In genomic region chr6:159726918-159727716, GRCh38 we compare ENCODE assay signal across 8 cellular contexts. TPM values are rescaled to one million over a fixed set of nuclear protein-coding genes. Genes with fewer than 3 reads are reported as not detected.
A peak's percentile ranks its signal among the peaks of the same experiment; 100 is the strongest.
DNase-seq lines count a peak whose midpoint lies in the region; ATAC-seq and TF ChIP-seq lines count a peak whose summit lies in the region.

WTAP (plus strand) TSS chr6:159727506; CDS start chr6:159736266, 8,760 bp downstream.

- peak within 1 kb of the TSS; percentile 89 for H3K9ac ChIP-seq in GM23248
- peak within 1 kb of the TSS; percentile 97 for H3K9ac ChIP-seq in Karpas-422 (ENCODE audit: low read length)

- H3K4me2 ChIP-seq in DOHH2 (ENCODE audit: low read length) (peak within 1 kb of the TSS; percentile 88), GM23248 (ENCODE audit: unreplicated experiment) (peak within 1 kb of the TSS; percentile 93), Karpas-422 (ENCODE audit: low read depth, low read length, poor library complexity, severe bottlenecking) (peak within 1 kb of the TSS; percentile 89)

- peak within 1 kb of the TSS; percentile 81 for H3K4me3 ChIP-seq in DOHH2 (ENCODE audit: low read length)
- H3K4me3 ChIP-seq in GM23248, result peak within 1 kb of the TSS; percentile 88
- peak within 1 kb of the TSS; percentile 88 for H3K4me3 ChIP-seq in Karpas-422 (ENCODE audit: low read length)

- no peak for TF ChIP-seq CTCF in DOHH2 (IDR thresholded peaks at IDR 0.05; ENCODE audit: low read depth, low read length, poor library complexity, severe bottlenecking)

- no peaks in the 10 kb centered on the region for H3K9me3 ChIP-seq in DOHH2 (ENCODE audit: control insufficient read depth, insufficient read depth, low read length)
- H3K9me3 ChIP-seq in GM23248 (ENCODE audit: low read depth), result no peaks in the 10 kb centered on the region
- H3K9me3 ChIP-seq in Karpas-422 (ENCODE audit: low read length), result no peaks in the 10 kb centered on the region

- peak; percentile 95 for DNase-seq in GM23248
- DNase-seq in Karpas-422, result peak; percentile 99
- DNase-seq in RKO (ENCODE audit: low spot score), result peak; percentile 94
- DNase-seq in activated T-helper 1 cell treated with Interleukin-2 at 50 U/mL for 16 hours (ENCODE audit: low read depth), result peak; percentile 96
- peak; percentile 96 for DNase-seq in fibroblast of gingiva (ENCODE audit: low read depth)
- peak; percentile 97 for DNase-seq in naive B cell
- peak; percentile 83 to 96 for DNase-seq in stimulated activated effector memory CD8-positive, alpha-beta T cell treated with anti-CD3 and anti-CD28 coated beads, Interleukin-12 subunit alpha, Interleukin-12 subunit beta, amount 100 ng/mL, for 72 hours (ENCODE audit: low spot score in 2 of 2)

- H4K20me1 ChIP-seq in DOHH2 (ENCODE audit: control insufficient read depth, insufficient read depth, low read depth, low read length) (peaks cover 40% of the 10 kb centered on the region), GM23248 (ENCODE audit: insufficient read depth) (no peaks in the 10 kb centered on the region; the same call in 1 of the 2 replicates), Karpas-422 (ENCODE audit: insufficient read depth, low read depth, low read length) (peaks cover 44% of the 10 kb centered on the region)

- peak within 1 kb of the TSS; percentile 93 to 98 (median 96) for H3K4me3 Mint-ChIP-seq in naive B cell
- H3K4me3 Mint-ChIP-seq in stimulated activated effector memory CD8-positive, alpha-beta T cell treated with anti-CD3 and anti-CD28 coated beads, Interleukin-12 subunit alpha, Interleukin-12 subunit beta, amount 100 ng/mL, for 72 hours, result peak within 1 kb of the TSS; percentile 93

- H3K36me3 ChIP-seq in DOHH2 (ENCODE audit: control insufficient read depth, low read length) (peaks cover 77% of the 10 kb centered on the region), GM23248 (ENCODE audit: low read depth) (no peaks in the 10 kb centered on the region; the same call in 1 of the 2 replicates), Karpas-422 (ENCODE audit: insufficient read depth, low read length) (peaks cover 32% of the 10 kb centered on the region)

- peak; percentile 78 to 79 for ATAC-seq in naive B cell (ENCODE audit: low read depth in 2 of 2)
- peak; percentile 92 for ATAC-seq in stimulated activated effector memory CD8-positive, alpha-beta T cell treated with anti-CD3 and anti-CD28 coated beads, Interleukin-12 subunit alpha, Interleukin-12 subunit beta, amount 100 ng/mL, for 72 hours

- H3K36me3 Mint-ChIP-seq in naive B cell, result no peaks in the 10 kb centered on the region
- H3K36me3 Mint-ChIP-seq in stimulated activated effector memory CD8-positive, alpha-beta T cell treated with anti-CD3 and anti-CD28 coated beads, Interleukin-12 subunit alpha, Interleukin-12 subunit beta, amount 100 ng/mL, for 72 hours, result peaks cover 75% of the 10 kb centered on the region

- H3K79me2 ChIP-seq in DOHH2 (ENCODE audit: control insufficient read depth, low read length), result peaks cover 98% of the 10 kb centered on the region
- H3K79me2 ChIP-seq in GM23248 (ENCODE audit: insufficient read depth), result peaks cover 92% of the 10 kb centered on the region
- peaks cover 92% of the 10 kb centered on the region for H3K79me2 ChIP-seq in Karpas-422 (ENCODE audit: low read length)

- H3K4me1 ChIP-seq in DOHH2 (ENCODE audit: control insufficient read depth, low read length), result peaks cover 55% of the 10 kb centered on the region
- H3K4me1 ChIP-seq in GM23248 (ENCODE audit: insufficient read depth), result peaks cover 25% of the 10 kb centered on the region
- peaks cover 44% of the 10 kb centered on the region for H3K4me1 ChIP-seq in Karpas-422 (ENCODE audit: low read length)

- H3K27me3 ChIP-seq in DOHH2 (ENCODE audit: control insufficient read depth, low read length), result no peaks in the 10 kb centered on the region
- no peaks in the 10 kb centered on the region for H3K27me3 ChIP-seq in GM23248 (replicated peaks; ENCODE audit: insufficient read depth)
- no peaks in the 10 kb centered on the region for H3K27me3 ChIP-seq in Karpas-422 (ENCODE audit: low read length)

- peak within 1 kb of the TSS; percentile 99 to 100 (median 100) for H3K27ac Mint-ChIP-seq in naive B cell
- H3K27ac Mint-ChIP-seq in stimulated activated effector memory CD8-positive, alpha-beta T cell treated with anti-CD3 and anti-CD28 coated beads, Interleukin-12 subunit alpha, Interleukin-12 subunit beta, amount 100 ng/mL, for 72 hours, result peak within 1 kb of the TSS; percentile 98

- in situ Hi-C loops in GM23248 (cut with MboI), result no loop called here

- H3K9me2 ChIP-seq in DOHH2 (replicated peaks; ENCODE audit: control insufficient read depth, low read length), result no peaks in the 10 kb centered on the region
- H3K9me2 ChIP-seq in GM23248 (ENCODE audit: insufficient read depth), result no peaks in the 10 kb centered on the region
- no peaks in the 10 kb centered on the region for H3K9me2 ChIP-seq in Karpas-422 (replicated peaks; ENCODE audit: insufficient read depth, low read length)

- 1 to 2% methylated on average over 48 to 78 of the region's 93 CpGs for WGBS in GM23248 (ENCODE audit: low coverage in 1 of 2, low lambda C conversion rate in 2 of 2, missing lambda C conversion rate in 2 of 2), 2 experiments

- H2AFZ ChIP-seq in GM23248 (peak within 1 kb of the TSS; percentile 90), Karpas-422 (ENCODE audit: low read length) (0 out of 2 replicates have a peak within 1 kb of the TSS, but pooled peaks have one; percentile 62)

- no peaks in the 10 kb centered on the region for H3K27me3 Mint-ChIP-seq in naive B cell

- no peaks in the 10 kb centered on the region; the same call in 1 of the 2 replicates for H3F3A ChIP-seq in DOHH2 (ENCODE audit: control insufficient read depth, insufficient read depth)
- peaks cover 26% of the 10 kb centered on the region for H3F3A ChIP-seq in GM23248 (ENCODE audit: insufficient read depth)

- H3K27ac ChIP-seq in DOHH2 (ENCODE audit: low read depth, low read length) (peak within 1 kb of the TSS; percentile 87), GM23248 (peak within 1 kb of the TSS; percentile 96), Karpas-422 (ENCODE audit: low read length) (peak within 1 kb of the TSS; percentile 86)

- H3K9me3 Mint-ChIP-seq in naive B cell, result no peaks in the 10 kb centered on the region
- peaks cover 2% of the 10 kb centered on the region for H3K9me3 Mint-ChIP-seq in stimulated activated effector memory CD8-positive, alpha-beta T cell treated with anti-CD3 and anti-CD28 coated beads, Interleukin-12 subunit alpha, Interleukin-12 subunit beta, amount 100 ng/mL, for 72 hours

- peaks cover 27 to 59% (median 51%) of the 10 kb centered on the region in 3 donors for H3K4me1 Mint-ChIP-seq in naive B cell
- peaks cover 32% of the 10 kb centered on the region for H3K4me1 Mint-ChIP-seq in stimulated activated effector memory CD8-positive, alpha-beta T cell treated with anti-CD3 and anti-CD28 coated beads, Interleukin-12 subunit alpha, Interleukin-12 subunit beta, amount 100 ng/mL, for 72 hours

RNA-seq across cellular contexts. Expression of gene WTAP, which starts in this region (rescaled TPM):
- total RNA-seq in GM23248 (2014; rRNA removed; shearing (Covaris generic)), result 57.8 and 64.8 TPM in 2 replicates
- polyA plus RNA-seq in GM23248 (2016; fragmentation: Nextera tagmentation; extraction: Ambion mirVana) (87.8 and 89.8 TPM in 2 replicates), naive B cell (ENCODE audit: low read depth in 6 of 6) (100 to 1,000 TPM; 142 to 203 (median 152) TPM)
- total RNA-seq in Karpas-422 (2014; rRNA removed; shearing (Covaris generic); ENCODE audit: low replicate concordance), result 86.1 and 87.6 TPM in 2 replicates

Comparison
In these comparisons a context has a peak if more than half of its experiments do, and no peak if none do; other contexts are left out.
1. Peak in every context shown above with its lines: DNase-seq, ATAC-seq, H3K4me3 ChIP-seq and H3K27ac ChIP-seq.